Comparison of ENCODE assay signal across 1 cellular context in genomic region chr12:123429101-123429500, GRCh38.
A peak's percentile ranks its signal among the peaks of the same experiment; 100 is the strongest.
TF ChIP-seq lines count a peak whose summit lies in the region.

No MANE protein-coding gene starts in this region.

TF ChIP-seq in WTC11, 78 proteins besides CTCF, POLR2A, EP300 and RAD21:
- TF ChIP-seq ZNF121 (CRISPR knock-in tag; IDR thresholded peaks at IDR 0.05) = peak; percentile 34; the same call in 1 of the 2 replicates
